1 cellular context compared by ENCODE assay signal in the genomic region with DNA sequence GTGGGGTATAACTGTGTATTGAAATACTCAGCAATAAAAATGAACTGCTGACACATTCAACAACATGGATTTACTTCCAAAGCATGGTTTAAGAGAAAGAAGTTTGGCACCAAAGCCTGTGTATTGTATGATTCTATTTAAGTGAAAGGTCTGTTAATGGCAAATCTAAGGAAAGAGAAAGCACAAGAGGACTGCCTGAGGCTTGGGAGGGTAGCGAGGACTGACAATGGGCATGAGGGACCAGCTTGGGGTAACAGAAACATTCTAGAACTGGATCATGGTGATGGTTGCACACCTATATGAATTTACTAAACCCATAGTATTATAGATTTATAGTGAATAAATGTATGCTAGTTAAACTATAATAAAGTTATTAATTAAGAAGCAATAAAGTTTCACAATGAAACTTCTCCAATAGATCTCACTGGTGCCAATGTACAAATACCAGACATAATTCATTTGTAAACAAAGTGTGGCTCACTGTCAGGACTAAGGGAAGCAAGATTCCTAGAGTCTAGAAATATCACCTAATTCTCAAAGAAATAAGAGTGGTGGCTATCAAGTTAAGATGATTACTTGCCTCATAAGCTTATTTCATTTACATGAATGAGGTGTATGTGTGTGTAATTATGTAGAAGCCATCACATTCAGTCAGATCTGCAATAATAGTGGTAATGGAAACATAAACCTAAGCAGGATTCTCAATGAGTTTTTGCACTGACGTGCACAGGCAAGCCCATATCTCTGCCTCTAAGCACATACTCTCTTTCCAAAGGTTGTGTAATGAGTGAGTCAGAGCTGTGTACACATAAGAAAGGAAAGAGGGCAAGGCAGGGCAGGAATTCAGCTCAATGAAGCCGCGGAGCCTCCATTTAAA.
TF ChIP-seq lines count a peak whose summit lies in the region.

No MANE protein-coding gene starts in this region.

TF ChIP-seq in HepG2, 621 proteins besides CTCF, POLR2A, EP300 and RAD21 (continued from another document and continues in another):
- TF ChIP-seq, protein P1, sequence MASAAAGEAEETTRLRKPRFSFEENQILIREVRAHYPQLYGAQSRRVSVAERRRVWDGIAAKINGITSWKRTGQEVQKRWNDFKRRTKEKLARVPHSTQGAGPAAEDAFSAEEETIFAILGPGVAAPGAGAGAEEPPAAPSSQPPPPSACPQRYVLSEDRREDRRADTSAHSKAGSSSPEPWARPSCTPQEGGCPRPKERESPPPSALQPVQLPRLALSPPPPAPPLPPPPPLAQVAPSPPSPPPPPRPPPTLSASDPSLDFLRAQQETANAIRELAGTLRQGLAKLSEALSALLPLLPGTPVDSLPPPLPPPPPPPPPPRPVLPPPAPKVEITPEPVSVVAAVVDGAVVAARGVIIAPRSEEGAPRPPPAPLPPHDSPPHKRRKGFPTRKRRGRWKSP (CRISPR knock-in tag; IDR thresholded peaks at IDR 0.05): 0 out of 2 replicates have a peak, but pooled peaks have one; percentile 64
- TF ChIP-seq ZNF256 (CRISPR knock-in tag; conservative IDR thresholded peaks at IDR 0.05) (no peak), ZNF607 (CRISPR knock-in tag; IDR thresholded peaks at IDR 0.05; ENCODE audit: borderline replicate concordance) (no peak), ARHGAP35 (CRISPR knock-in tag; IDR thresholded peaks at IDR 0.05; ENCODE audit: borderline replicate concordance) (no peak), SIX1 (CRISPR knock-in tag; IDR thresholded peaks at IDR 0.05; ENCODE audit: borderline replicate concordance) (peak; percentile 54; the same call in 1 of the 2 replicates), SP1 (IDR thresholded peaks at IDR 0.05) (no peak), SP1 (CRISPR knock-in tag; IDR thresholded peaks at IDR 0.05) (no peak), CCAR2 (optimal IDR thresholded peaks at IDR 0.05; ENCODE audit: low read depth, low read length) (no peak), TEAD3 (CRISPR knock-in tag; optimal IDR thresholded peaks at IDR 0.05; ENCODE audit: borderline replicate concordance) (peak; percentile 93), SCMH1 (CRISPR knock-in tag; IDR thresholded peaks at IDR 0.05; ENCODE audit: borderline replicate concordance) (no peak), ZBTB7A (CRISPR knock-in tag; IDR thresholded peaks at IDR 0.05) (no peak), ZNF570 (CRISPR knock-in tag; IDR thresholded peaks at IDR 0.05; ENCODE audit: borderline replicate concordance) (no peak), NR2F6 (IDR thresholded peaks at IDR 0.05) (peak; percentile 80), NR2F6 (CRISPR knock-in tag; IDR thresholded peaks at IDR 0.05) (peak; percentile 83), ZNF431 (CRISPR knock-in tag; IDR thresholded peaks at IDR 0.05; ENCODE audit: borderline replicate concordance, low read depth) (no peak), BHLHE40 (IDR thresholded peaks at IDR 0.05; ENCODE audit: low read length) (no peak), ZNF761 (CRISPR knock-in tag; conservative IDR thresholded peaks at IDR 0.05) (no peak), ZNF333 (CRISPR knock-in tag; IDR thresholded peaks at IDR 0.05; ENCODE audit: borderline replicate concordance) (no peak), ZNF781 (CRISPR knock-in tag; IDR thresholded peaks at IDR 0.05; ENCODE audit: borderline replicate concordance, not compliant biosample characterization) (no peak), GABPB1 (CRISPR knock-in tag; IDR thresholded peaks at IDR 0.05) (peak; percentile 22; the same call in 1 of the 2 replicates), ZNF572 (CRISPR knock-in tag; IDR thresholded peaks at IDR 0.05) (no peak), ZNF629 (CRISPR knock-in tag; conservative IDR thresholded peaks at IDR 0.05) (no peak), ZNF589 (CRISPR knock-in tag; conservative IDR thresholded peaks at IDR 0.05) (no peak), ZNF543 (CRISPR knock-in tag; IDR thresholded peaks at IDR 0.05) (0 out of 2 replicates have a peak, but pooled peaks have one; percentile 50), ZNF432 (CRISPR knock-in tag; IDR thresholded peaks at IDR 0.05; ENCODE audit: borderline replicate concordance) (no peak), PHF20 (CRISPR knock-in tag; IDR thresholded peaks at IDR 0.05) (no peak), GTF3A (CRISPR knock-in tag; conservative IDR thresholded peaks at IDR 0.05) (no peak), KLF15 (CRISPR knock-in tag; IDR thresholded peaks at IDR 0.05; ENCODE audit: borderline replicate concordance) (no peak), CCDC6 (CRISPR knock-in tag; IDR thresholded peaks at IDR 0.05) (no peak), ZNF136 (CRISPR knock-in tag; IDR thresholded peaks at IDR 0.05; ENCODE audit: low read depth) (no peak), POLR2AphosphoS2 (IDR thresholded peaks at IDR 0.05; ENCODE audit: low read depth, low read length) (no peak), ZNF263 (CRISPR knock-in tag; IDR thresholded peaks at IDR 0.05) (no peak), ATAD3A (CRISPR knock-in tag; IDR thresholded peaks at IDR 0.05) (no peak), ZNF7 (CRISPR knock-in tag; IDR thresholded peaks at IDR 0.05) (no peak), ZNF33A (CRISPR knock-in tag; IDR thresholded peaks at IDR 0.05; ENCODE audit: borderline replicate concordance) (no peak), ZNF605 (CRISPR knock-in tag; IDR thresholded peaks at IDR 0.05) (no peak), MED8 (CRISPR knock-in tag; IDR thresholded peaks at IDR 0.05; ENCODE audit: insufficient replicate concordance) (no peak)
- TF ChIP-seq, protein P2, sequence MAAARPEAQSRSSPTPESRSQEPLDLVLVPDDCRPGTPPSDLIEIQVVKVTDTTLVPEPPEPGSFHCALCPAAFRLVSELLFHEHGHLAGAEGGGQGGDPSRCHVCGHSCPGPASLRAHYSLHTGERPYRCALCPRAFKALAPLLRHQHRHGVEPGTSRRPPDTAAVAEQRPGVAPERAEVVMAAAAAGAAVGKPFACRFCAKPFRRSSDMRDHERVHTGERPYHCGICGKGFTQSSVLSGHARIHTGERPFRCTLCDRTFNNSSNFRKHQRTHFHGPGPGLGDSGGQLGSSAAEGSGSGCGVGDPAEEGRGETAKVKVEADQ (CRISPR knock-in tag; IDR thresholded peaks at IDR 0.05; ENCODE audit: borderline replicate concordance): no peak
- TF ChIP-seq, protein P3, sequence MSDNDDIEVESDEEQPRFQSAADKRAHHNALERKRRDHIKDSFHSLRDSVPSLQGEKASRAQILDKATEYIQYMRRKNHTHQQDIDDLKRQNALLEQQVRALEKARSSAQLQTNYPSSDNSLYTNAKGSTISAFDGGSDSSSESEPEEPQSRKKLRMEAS (IDR thresholded peaks at IDR 0.05): peak; percentile 42; the same call in 1 of the 2 replicates
- TF ChIP-seq, protein P4, sequence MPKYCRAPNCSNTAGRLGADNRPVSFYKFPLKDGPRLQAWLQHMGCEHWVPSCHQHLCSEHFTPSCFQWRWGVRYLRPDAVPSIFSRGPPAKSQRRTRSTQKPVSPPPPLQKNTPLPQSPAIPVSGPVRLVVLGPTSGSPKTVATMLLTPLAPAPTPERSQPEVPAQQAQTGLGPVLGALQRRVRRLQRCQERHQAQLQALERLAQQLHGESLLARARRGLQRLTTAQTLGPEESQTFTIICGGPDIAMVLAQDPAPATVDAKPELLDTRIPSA (CRISPR knock-in tag; IDR thresholded peaks at IDR 0.05; ENCODE audit: borderline replicate concordance): no peak
- TF ChIP-seq, protein P5, sequence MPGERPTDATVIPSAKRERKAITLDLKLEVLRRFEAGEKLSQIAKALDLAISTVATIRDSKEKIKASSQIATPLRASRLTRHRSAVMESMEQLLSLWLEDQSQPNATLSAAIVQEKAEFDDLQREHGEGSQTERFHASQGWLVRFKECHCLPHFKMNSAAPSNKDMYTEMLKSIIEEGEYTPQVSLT (CRISPR knock-in tag; IDR thresholded peaks at IDR 0.05; ENCODE audit: borderline replicate concordance, low read depth): no peak
- TF ChIP-seq, protein P6, sequence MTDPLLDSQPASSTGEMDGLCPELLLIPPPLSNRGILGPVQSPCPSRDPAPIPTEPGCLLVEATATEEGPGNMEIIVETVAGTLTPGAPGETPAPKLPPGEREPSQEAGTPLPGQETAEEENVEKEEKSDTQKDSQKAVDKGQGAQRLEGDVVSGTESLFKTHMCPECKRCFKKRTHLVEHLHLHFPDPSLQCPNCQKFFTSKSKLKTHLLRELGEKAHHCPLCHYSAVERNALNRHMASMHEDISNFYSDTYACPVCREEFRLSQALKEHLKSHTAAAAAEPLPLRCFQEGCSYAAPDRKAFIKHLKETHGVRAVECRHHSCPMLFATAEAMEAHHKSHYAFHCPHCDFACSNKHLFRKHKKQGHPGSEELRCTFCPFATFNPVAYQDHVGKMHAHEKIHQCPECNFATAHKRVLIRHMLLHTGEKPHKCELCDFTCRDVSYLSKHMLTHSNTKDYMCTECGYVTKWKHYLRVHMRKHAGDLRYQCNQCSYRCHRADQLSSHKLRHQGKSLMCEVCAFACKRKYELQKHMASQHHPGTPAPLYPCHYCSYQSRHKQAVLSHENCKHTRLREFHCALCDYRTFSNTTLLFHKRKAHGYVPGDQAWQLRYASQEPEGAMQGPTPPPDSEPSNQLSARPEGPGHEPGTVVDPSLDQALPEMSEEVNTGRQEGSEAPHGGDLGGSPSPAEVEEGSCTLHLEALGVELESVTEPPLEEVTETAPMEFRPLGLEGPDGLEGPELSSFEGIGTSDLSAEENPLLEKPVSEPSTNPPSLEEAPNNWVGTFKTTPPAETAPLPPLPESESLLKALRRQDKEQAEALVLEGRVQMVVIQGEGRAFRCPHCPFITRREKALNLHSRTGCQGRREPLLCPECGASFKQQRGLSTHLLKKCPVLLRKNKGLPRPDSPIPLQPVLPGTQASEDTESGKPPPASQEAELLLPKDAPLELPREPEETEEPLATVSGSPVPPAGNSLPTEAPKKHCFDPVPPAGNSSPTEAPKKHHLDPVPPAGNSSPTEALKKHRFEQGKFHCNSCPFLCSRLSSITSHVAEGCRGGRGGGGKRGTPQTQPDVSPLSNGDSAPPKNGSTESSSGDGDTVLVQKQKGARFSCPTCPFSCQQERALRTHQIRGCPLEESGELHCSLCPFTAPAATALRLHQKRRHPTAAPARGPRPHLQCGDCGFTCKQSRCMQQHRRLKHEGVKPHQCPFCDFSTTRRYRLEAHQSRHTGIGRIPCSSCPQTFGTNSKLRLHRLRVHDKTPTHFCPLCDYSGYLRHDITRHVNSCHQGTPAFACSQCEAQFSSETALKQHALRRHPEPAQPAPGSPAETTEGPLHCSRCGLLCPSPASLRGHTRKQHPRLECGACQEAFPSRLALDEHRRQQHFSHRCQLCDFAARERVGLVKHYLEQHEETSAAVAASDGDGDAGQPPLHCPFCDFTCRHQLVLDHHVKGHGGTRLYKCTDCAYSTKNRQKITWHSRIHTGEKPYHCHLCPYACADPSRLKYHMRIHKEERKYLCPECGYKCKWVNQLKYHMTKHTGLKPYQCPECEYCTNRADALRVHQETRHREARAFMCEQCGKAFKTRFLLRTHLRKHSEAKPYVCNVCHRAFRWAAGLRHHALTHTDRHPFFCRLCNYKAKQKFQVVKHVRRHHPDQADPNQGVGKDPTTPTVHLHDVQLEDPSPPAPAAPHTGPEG (CRISPR knock-in tag; IDR thresholded peaks at IDR 0.05): no peak
- TF ChIP-seq, protein P7, sequence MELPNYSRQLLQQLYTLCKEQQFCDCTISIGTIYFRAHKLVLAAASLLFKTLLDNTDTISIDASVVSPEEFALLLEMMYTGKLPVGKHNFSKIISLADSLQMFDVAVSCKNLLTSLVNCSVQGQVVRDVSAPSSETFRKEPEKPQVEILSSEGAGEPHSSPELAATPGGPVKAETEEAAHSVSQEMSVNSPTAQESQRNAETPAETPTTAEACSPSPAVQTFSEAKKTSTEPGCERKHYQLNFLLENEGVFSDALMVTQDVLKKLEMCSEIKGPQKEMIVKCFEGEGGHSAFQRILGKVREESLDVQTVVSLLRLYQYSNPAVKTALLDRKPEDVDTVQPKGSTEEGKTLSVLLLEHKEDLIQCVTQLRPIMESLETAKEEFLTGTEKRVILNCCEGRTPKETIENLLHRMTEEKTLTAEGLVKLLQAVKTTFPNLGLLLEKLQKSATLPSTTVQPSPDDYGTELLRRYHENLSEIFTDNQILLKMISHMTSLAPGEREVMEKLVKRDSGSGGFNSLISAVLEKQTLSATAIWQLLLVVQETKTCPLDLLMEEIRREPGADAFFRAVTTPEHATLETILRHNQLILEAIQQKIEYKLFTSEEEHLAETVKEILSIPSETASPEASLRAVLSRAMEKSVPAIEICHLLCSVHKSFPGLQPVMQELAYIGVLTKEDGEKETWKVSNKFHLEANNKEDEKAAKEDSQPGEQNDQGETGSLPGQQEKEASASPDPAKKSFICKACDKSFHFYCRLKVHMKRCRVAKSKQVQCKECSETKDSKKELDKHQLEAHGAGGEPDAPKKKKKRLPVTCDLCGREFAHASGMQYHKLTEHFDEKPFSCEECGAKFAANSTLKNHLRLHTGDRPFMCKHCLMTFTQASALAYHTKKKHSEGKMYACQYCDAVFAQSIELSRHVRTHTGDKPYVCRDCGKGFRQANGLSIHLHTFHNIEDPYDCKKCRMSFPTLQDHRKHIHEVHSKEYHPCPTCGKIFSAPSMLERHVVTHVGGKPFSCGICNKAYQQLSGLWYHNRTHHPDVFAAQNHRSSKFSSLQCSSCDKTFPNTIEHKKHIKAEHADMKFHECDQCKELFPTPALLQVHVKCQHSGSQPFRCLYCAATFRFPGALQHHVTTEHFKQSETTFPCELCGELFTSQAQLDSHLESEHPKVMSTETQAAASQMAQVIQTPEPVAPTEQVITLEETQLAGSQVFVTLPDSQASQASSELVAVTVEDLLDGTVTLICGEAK (IDR thresholded peaks at IDR 0.05): no peak
- TF ChIP-seq, protein P7 (CRISPR knock-in tag; IDR thresholded peaks at IDR 0.05): no peak; the same call in 1 of the 2 replicates
- TF ChIP-seq, protein P8, sequence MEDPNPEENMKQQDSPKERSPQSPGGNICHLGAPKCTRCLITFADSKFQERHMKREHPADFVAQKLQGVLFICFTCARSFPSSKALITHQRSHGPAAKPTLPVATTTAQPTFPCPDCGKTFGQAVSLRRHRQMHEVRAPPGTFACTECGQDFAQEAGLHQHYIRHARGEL (CRISPR knock-in tag; IDR thresholded peaks at IDR 0.05): no peak
